In the genomic region with DNA sequence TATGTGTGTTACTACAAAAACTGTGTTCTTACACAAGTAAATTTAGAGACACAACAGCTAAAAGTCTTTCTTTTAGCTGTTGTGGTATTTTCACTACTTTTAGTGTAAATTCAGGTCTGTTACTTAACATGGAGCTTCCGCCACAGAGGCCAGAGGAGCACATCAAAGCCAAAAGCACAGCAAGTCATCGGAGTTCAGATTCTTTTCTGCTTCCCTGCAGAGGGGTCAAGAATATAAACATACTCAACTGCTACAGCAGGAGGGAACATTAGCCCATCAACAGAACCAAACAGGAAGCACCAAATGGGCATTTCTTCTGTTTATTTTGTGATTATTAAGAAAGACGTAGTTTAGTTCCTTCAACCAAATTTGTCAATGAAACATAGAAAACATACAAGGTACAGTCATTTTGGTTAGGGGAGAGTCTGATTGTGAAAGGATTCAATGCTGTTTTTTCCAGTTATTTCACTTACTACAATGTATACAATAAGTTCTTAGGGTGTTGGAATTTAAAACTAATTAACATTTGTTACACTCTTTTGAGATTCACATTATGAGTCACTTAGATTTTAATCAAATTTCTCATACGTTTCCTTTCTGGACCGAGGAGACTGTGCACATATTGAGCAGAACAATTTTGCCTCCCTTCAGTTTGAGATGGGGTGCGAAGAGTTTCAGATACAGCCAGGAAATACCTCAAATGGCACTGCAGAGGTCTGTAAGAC, we compare ENCODE assay signal across 1 cellular context.
A peak's percentile ranks its signal among the peaks of the same experiment; 100 is the strongest.
TF ChIP-seq lines count a peak whose summit lies in the region.

No MANE protein-coding gene starts in this region.

TF ChIP-seq in H1, 55 proteins besides CTCF, POLR2A, EP300 and RAD21:
- TF ChIP-seq CBX5 (IDR thresholded peaks at IDR 0.05; ENCODE audit: low read depth, low read length) = no peak
- no peak for TF ChIP-seq RNF2 (IDR thresholded peaks at IDR 0.05; ENCODE audit: borderline replicate concordance, low read depth, low read length, missing control alignments, poor library complexity, severe bottlenecking)
- TF ChIP-seq TEAD4 (IDR thresholded peaks at IDR 0.05; ENCODE audit: low read depth, low read length) = peak; percentile 32; the same call in 1 of the 2 replicates
- TF ChIP-seq NRF1 (IDR thresholded peaks at IDR 0.05; ENCODE audit: low read depth, low read length) = no peak
- TF ChIP-seq TBP (IDR thresholded peaks at IDR 0.05; ENCODE audit: low read depth, low read length) = no peak
- TF ChIP-seq SUZ12 (IDR thresholded peaks at IDR 0.05; ENCODE audit: low read length) = no peak
- TF ChIP-seq GABPA (IDR thresholded peaks at IDR 0.05; ENCODE audit: borderline replicate concordance, insufficient read depth, low read length) = no peak
- TF ChIP-seq, protein P1, sequence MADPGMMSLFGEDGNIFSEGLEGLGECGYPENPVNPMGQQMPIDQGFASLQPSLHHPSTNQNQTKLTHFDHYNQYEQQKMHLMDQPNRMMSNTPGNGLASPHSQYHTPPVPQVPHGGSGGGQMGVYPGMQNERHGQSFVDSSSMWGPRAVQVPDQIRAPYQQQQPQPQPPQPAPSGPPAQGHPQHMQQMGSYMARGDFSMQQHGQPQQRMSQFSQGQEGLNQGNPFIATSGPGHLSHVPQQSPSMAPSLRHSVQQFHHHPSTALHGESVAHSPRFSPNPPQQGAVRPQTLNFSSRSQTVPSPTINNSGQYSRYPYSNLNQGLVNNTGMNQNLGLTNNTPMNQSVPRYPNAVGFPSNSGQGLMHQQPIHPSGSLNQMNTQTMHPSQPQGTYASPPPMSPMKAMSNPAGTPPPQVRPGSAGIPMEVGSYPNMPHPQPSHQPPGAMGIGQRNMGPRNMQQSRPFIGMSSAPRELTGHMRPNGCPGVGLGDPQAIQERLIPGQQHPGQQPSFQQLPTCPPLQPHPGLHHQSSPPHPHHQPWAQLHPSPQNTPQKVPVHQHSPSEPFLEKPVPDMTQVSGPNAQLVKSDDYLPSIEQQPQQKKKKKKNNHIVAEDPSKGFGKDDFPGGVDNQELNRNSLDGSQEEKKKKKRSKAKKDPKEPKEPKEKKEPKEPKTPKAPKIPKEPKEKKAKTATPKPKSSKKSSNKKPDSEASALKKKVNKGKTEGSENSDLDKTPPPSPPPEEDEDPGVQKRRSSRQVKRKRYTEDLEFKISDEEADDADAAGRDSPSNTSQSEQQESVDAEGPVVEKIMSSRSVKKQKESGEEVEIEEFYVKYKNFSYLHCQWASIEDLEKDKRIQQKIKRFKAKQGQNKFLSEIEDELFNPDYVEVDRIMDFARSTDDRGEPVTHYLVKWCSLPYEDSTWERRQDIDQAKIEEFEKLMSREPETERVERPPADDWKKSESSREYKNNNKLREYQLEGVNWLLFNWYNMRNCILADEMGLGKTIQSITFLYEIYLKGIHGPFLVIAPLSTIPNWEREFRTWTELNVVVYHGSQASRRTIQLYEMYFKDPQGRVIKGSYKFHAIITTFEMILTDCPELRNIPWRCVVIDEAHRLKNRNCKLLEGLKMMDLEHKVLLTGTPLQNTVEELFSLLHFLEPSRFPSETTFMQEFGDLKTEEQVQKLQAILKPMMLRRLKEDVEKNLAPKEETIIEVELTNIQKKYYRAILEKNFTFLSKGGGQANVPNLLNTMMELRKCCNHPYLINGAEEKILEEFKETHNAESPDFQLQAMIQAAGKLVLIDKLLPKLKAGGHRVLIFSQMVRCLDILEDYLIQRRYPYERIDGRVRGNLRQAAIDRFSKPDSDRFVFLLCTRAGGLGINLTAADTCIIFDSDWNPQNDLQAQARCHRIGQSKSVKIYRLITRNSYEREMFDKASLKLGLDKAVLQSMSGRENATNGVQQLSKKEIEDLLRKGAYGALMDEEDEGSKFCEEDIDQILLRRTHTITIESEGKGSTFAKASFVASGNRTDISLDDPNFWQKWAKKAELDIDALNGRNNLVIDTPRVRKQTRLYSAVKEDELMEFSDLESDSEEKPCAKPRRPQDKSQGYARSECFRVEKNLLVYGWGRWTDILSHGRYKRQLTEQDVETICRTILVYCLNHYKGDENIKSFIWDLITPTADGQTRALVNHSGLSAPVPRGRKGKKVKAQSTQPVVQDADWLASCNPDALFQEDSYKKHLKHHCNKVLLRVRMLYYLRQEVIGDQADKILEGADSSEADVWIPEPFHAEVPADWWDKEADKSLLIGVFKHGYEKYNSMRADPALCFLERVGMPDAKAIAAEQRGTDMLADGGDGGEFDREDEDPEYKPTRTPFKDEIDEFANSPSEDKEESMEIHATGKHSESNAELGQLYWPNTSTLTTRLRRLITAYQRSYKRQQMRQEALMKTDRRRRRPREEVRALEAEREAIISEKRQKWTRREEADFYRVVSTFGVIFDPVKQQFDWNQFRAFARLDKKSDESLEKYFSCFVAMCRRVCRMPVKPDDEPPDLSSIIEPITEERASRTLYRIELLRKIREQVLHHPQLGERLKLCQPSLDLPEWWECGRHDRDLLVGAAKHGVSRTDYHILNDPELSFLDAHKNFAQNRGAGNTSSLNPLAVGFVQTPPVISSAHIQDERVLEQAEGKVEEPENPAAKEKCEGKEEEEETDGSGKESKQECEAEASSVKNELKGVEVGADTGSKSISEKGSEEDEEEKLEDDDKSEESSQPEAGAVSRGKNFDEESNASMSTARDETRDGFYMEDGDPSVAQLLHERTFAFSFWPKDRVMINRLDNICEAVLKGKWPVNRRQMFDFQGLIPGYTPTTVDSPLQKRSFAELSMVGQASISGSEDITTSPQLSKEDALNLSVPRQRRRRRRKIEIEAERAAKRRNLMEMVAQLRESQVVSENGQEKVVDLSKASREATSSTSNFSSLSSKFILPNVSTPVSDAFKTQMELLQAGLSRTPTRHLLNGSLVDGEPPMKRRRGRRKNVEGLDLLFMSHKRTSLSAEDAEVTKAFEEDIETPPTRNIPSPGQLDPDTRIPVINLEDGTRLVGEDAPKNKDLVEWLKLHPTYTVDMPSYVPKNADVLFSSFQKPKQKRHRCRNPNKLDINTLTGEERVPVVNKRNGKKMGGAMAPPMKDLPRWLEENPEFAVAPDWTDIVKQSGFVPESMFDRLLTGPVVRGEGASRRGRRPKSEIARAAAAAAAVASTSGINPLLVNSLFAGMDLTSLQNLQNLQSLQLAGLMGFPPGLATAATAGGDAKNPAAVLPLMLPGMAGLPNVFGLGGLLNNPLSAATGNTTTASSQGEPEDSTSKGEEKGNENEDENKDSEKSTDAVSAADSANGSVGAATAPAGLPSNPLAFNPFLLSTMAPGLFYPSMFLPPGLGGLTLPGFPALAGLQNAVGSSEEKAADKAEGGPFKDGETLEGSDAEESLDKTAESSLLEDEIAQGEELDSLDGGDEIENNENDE (IDR thresholded peaks at IDR 0.05; ENCODE audit: insufficient replicate concordance, low read length) = peak; percentile 39
- TF ChIP-seq, protein P2, sequence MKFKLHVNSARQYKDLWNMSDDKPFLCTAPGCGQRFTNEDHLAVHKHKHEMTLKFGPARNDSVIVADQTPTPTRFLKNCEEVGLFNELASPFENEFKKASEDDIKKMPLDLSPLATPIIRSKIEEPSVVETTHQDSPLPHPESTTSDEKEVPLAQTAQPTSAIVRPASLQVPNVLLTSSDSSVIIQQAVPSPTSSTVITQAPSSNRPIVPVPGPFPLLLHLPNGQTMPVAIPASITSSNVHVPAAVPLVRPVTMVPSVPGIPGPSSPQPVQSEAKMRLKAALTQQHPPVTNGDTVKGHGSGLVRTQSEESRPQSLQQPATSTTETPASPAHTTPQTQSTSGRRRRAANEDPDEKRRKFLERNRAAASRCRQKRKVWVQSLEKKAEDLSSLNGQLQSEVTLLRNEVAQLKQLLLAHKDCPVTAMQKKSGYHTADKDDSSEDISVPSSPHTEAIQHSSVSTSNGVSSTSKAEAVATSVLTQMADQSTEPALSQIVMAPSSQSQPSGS (IDR thresholded peaks at IDR 0.05; ENCODE audit: low read length) = no peak
- no peak for TF ChIP-seq GTF2F1 (IDR thresholded peaks at IDR 0.05; ENCODE audit: borderline replicate concordance, low read depth, low read length)
- TF ChIP-seq HDAC6 (IDR thresholded peaks at IDR 0.05; ENCODE audit: low read depth, low read length) = no peak
- no peak for TF ChIP-seq SP2 (IDR thresholded peaks at IDR 0.05; ENCODE audit: low read length)
- no peak for TF ChIP-seq TAF7 (optimal IDR thresholded peaks at IDR 0.05; ENCODE audit: borderline replicate concordance, low read depth, low read length)
- TF ChIP-seq SIRT6 (IDR thresholded peaks at IDR 0.05; ENCODE audit: low read length) = no peak
- TF ChIP-seq USF2 (IDR thresholded peaks at IDR 0.05; ENCODE audit: low read length) = no peak
- no peak for TF ChIP-seq MAFK (IDR thresholded peaks at IDR 0.05; ENCODE audit: low read depth, low read length)
- peak; percentile 77 for TF ChIP-seq NANOG (IDR thresholded peaks at IDR 0.05; ENCODE audit: insufficient read depth, low read depth, low read length, poor library complexity, severe bottlenecking)
- TF ChIP-seq SP1 (IDR thresholded peaks at IDR 0.05; ENCODE audit: low read depth, low read length) = 0 out of 2 replicates have a peak, but pooled peaks have one; percentile 54
